9 cellular contexts compared by ENCODE assay signal in the genomic region with DNA sequence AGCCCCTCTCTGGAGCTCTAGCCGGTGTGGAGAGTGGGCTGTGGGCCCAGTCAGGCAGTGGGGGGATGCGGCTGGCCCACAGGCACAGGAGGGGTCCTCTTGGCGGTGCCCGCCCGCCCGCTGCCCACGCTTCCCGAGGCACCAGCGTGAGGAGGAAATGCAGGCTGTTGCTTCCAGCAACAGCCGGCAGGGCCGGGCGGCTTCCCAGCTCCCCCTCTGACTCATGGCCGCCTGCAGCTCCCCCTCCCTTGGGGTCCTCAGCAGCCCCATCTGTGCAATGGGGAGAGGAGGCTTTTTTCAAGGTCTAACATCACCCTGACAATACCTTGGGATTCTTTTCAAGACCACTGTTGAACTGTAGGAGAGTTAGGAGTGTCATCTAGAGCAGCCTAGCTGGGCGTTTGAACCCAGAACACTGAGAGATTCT. TPM values are rescaled to one million over a fixed set of nuclear protein-coding genes. Genes with fewer than 3 reads are reported as not detected.
DNase-seq lines count a peak whose midpoint lies in the region; ATAC-seq and TF ChIP-seq lines count a peak whose summit lies in the region.
"Had no signal": no experiment of that assay in that cellular context is flagged by ENCODE, and none has a peak within 500 bp of the region (broad histone marks: within the 10 kb centered on the region; RNA-seq: fewer than 3 reads in every experiment).

No MANE protein-coding gene starts in this region.

- no peak overlapping the region for H2AK5ac ChIP-seq in H9 (ENCODE audit: insufficient read length, low read length)

- H3K36me3 ChIP-seq in subcutaneous abdominal adipose tissue (ENCODE audit: control insufficient read depth in 5 of 5, insufficient read depth in 5 of 5, low read length in 5 of 5): peaks cover 0 to 2% (median 0%) of the 10 kb centered on the region in 5 donors

- peaks cover 64 to 78% of the 10 kb centered on the region in 2 experiments for H3K4me1 Mint-ChIP-seq in H9

- H3K14ac ChIP-seq in H9 (ENCODE audit: insufficient read depth, low read length): no peak overlapping the region

- ATAC-seq in HG03139 (IDR thresholded peaks at IDR 0.05; ENCODE audit: unreplicated experiment): no peak

- H3K23ac ChIP-seq in H9 (ENCODE audit: insufficient read length, low read depth, low read length): no peak overlapping the region

- no peak overlapping the region for H4K5ac ChIP-seq in H9 (ENCODE audit: insufficient read length, low read depth, low read length)

- peaks cover 73% of the 10 kb centered on the region; the same call in 1 of the 2 replicates for H3K79me2 ChIP-seq in H9 (ENCODE audit: insufficient read depth, low read length)

- no peaks in the 10 kb centered on the region for H3K27me3 Mint-ChIP-seq in H9 (ENCODE audit: low read depth)

- in situ Hi-C loops in astrocyte of the cerebellum (cut with HindIII; ENCODE audit: low sequenced_read_pairs): no loop called here

- H3K27ac ChIP-seq in H9 (ENCODE audit: insufficient read length, low read depth, low read length) (no peak overlapping the region), layer of hippocampus (ENCODE audit: low read depth, low read length) (peak overlapping the region; percentile 99), subcutaneous abdominal adipose tissue (ENCODE audit: low read depth, low read length) (peak overlapping the region; percentile 97)

- no peak overlapping the region for H4K91ac ChIP-seq in H9 (ENCODE audit: insufficient read length, low read depth, low read length)

- no peak overlapping the region for H2BK15ac ChIP-seq in H9 (ENCODE audit: low read depth, low read length)

- H2BK120ac ChIP-seq in H9 (ENCODE audit: low read depth, low read length, poor library complexity, severe bottlenecking): no peak overlapping the region

- peak overlapping the region in 1 of 2 experiments; percentile 65; a peak in 1 of 5 replicates for H3K4me3 Mint-ChIP-seq in H9

- no peak for TF ChIP-seq CTCF in H9 (conservative IDR thresholded peaks at IDR 0.05)
- peak; percentile 17 for TF ChIP-seq CTCF in astrocyte of the cerebellum (IDR thresholded peaks at IDR 0.05; ENCODE audit: low read depth, low read length, missing control alignments)

- no peak overlapping the region for H2BK5ac ChIP-seq in H9 (ENCODE audit: insufficient read length, low read length)

- H3K36me3 Mint-ChIP-seq in H9 (ENCODE audit: insufficient read depth in 1 of 3, low read depth in 3 of 3): peaks cover 0 to 15% (median 0%) of the 10 kb centered on the region in 3 experiments; a peak in 2 of 7 replicates

- H3K27me3 ChIP-seq in H9 (ENCODE audit: insufficient read depth, low read length) (no peaks in the 10 kb centered on the region), layer of hippocampus (ENCODE audit: control insufficient read depth, insufficient read depth, low read length) (no peaks in the 10 kb centered on the region), subcutaneous abdominal adipose tissue (ENCODE audit: control insufficient read depth in 5 of 5, insufficient read depth in 4 of 5, low read length in 5 of 5) (no peaks in the 10 kb centered on the region)

- H3K9me3 ChIP-seq in H9 (ENCODE audit: control insufficient read depth, low read depth, low read length) (no peaks in the 10 kb centered on the region), subcutaneous abdominal adipose tissue (ENCODE audit: control insufficient read depth in 5 of 5, low read length in 5 of 5) (no peaks in the 10 kb centered on the region)

- peaks cover 4% of the 10 kb centered on the region for H3K23me2 ChIP-seq in H9 (ENCODE audit: insufficient read length, low read depth, low read length, poor library complexity, severe bottlenecking)

- no peak for TF ChIP-seq POLR2A in erythroblast (IDR thresholded peaks at IDR 0.05; ENCODE audit: low read length)

- no peak overlapping the region for H3K9ac ChIP-seq in H9 (ENCODE audit: extremely low read depth, insufficient read length, low read length)
- H3K9ac ChIP-seq in subcutaneous abdominal adipose tissue (ENCODE audit: low read length in 5 of 5): peak overlapping the region; percentile 46 to 66 (median 60)

- H3K79me1 ChIP-seq in H9 (ENCODE audit: insufficient read depth, low read depth, low read length, poor library complexity, severe bottlenecking): peaks cover 23% of the 10 kb centered on the region

- H3K56ac ChIP-seq in H9 (ENCODE audit: insufficient read length, low read depth, low read length): no peak overlapping the region

- no peak overlapping the region for H3K4ac ChIP-seq in H9 (ENCODE audit: low read depth, low read length)

- DNase-seq in H9 (no peak), astrocyte of the cerebellum (ENCODE audit: low read depth) (no peak), cerebellum (ENCODE audit: low spot score) (no peak), ureter (ENCODE audit: low spot score) (no peak), erythroblast (lab: John Stamatoyannopoulos, UW) (no peak)
- DNase-seq: NCI-H510A treated with DMSO at 0.1 percent for 48 hours had no signal

- H3K4me3 ChIP-seq in astrocyte of the cerebellum (ENCODE audit: low read depth, low read length) (no peak overlapping the region), subcutaneous abdominal adipose tissue (ENCODE audit: low read depth in 1 of 5, low read length in 5 of 5) (peak overlapping the region in 3 of 5 donors; percentile 26 to 55 (median 36))

- H3T11ph ChIP-seq in H9 (ENCODE audit: low read length): no peak overlapping the region

- H3K27ac Mint-ChIP-seq in H9: peak overlapping the region in 2 of 3 experiments; percentile 77 to 89; a peak in 3 of 7 replicates

- no peak overlapping the region for H2BK12ac ChIP-seq in H9 (ENCODE audit: insufficient read length, low read depth, low read length)

- H4K8ac ChIP-seq in H9 (replicated peaks; ENCODE audit: insufficient read length, low read depth, low read length): no peak overlapping the region

- no CpG with 5 or more reads among the region's 14 CpGs for whole genome bisulfite sequencing in H9 (ENCODE audit: extremely low coverage, insufficient read length, low lambda C conversion rate)

- peaks cover 9% of the 10 kb centered on the region for H4K20me1 ChIP-seq in H9 (ENCODE audit: control insufficient read depth, insufficient read depth, insufficient read length)

- no peaks in the 10 kb centered on the region for H3K9me3 Mint-ChIP-seq in H9

- H2AFZ ChIP-seq in H9 (ENCODE audit: low read length): no peak overlapping the region

- no peak overlapping the region for H3K4me2 ChIP-seq in H9 (ENCODE audit: insufficient read depth, insufficient read length, low read length)

- H3K4me1 ChIP-seq in H9 (ENCODE audit: insufficient read depth, low read length) (peaks cover 36% of the 10 kb centered on the region), subcutaneous abdominal adipose tissue (ENCODE audit: control insufficient read depth in 5 of 5, insufficient read depth in 5 of 5, low read length in 5 of 5) (peaks cover 30 to 92% (median 90%) of the 10 kb centered on the region in 5 donors)

- no peak overlapping the region for H3K18ac ChIP-seq in H9 (ENCODE audit: insufficient read length, low read depth, low read length)

- H2BK20ac ChIP-seq in H9 (ENCODE audit: low read depth, low read length, poor library complexity, severe bottlenecking): no peak overlapping the region

RNA-seq across cellular contexts. Expression of gene CXXC5, which starts 10.4 kb away (rescaled TPM):
- total RNA-seq in H9 (2021) (105 and 107 TPM in 2 replicates), cerebellum (76.6 TPM), ureter (28.7 TPM)
